ENCODE assay signal across 22 cellular contexts in the genomic region with DNA sequence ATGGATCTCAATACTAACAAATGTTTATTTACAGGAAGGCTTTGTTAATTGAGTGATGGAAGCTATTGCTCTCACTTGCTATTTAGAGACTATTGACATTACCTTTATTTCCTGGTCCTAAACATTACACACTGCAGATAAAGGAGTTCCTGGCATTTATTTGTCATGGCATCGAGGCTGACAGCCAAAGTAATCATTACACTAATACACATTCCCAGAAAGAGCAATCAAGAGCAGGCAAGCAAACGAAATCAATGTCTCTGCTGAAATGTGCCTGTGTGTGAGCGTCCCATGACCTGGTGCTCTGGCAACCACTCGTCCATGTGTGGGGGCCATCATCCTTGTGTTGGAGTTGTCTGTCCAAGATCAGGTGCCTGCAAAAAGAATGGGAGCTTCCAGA. TPM values are rescaled to one million over a fixed set of nuclear protein-coding genes. Genes with fewer than 3 reads are reported as not detected.
DNase-seq lines count a peak whose midpoint lies in the region; ATAC-seq and TF ChIP-seq lines count a peak whose summit lies in the region.
"Had no signal": no experiment of that assay in that cellular context is flagged by ENCODE, and none has a peak within 500 bp of the region (broad histone marks: within the 10 kb centered on the region; RNA-seq: fewer than 3 reads in every experiment).

No MANE protein-coding gene starts in this region.

- H3K27ac ChIP-seq in upper lobe of left lung, result peak overlapping the region; percentile 60 to 80 (median 74)
- H3K27ac ChIP-seq in A673 (ENCODE audit: low read depth, low read length, poor library complexity, severe bottlenecking), result no peak overlapping the region

- TF ChIP-seq CTCF in upper lobe of left lung (IDR thresholded peaks at IDR 0.05), result no peak
- no peak for TF ChIP-seq CTCF in A673 (conservative IDR thresholded peaks at IDR 0.05; ENCODE audit: low read depth, low read length)
- no peak for TF ChIP-seq CTCF in endothelial cell (IDR thresholded peaks at IDR 0.05; ENCODE audit: unreplicated experiment)

- peak; percentile 73 to 99 (median 87) for TF ChIP-seq EP300 in upper lobe of left lung (IDR thresholded peaks at IDR 0.05)

- peaks cover 9% of the 10 kb centered on the region for H3K4me1 Mint-ChIP-seq in endothelial cell (ENCODE audit: unreplicated experiment)

- H3K36me3 Mint-ChIP-seq in endothelial cell (ENCODE audit: low read depth, unreplicated experiment), result no peaks in the 10 kb centered on the region
- H3K36me3 Mint-ChIP-seq: CD4-positive, alpha-beta memory T cell; WTC11 had no signal

- no peak overlapping the region for H3K27ac Mint-ChIP-seq in endothelial cell (ENCODE audit: unreplicated experiment)
- H3K27ac Mint-ChIP-seq: CD4-positive, alpha-beta memory T cell; WTC11 had no signal

- 31 to 48% methylated on average over 4 of the region's 4 CpGs for WGBS in upper lobe of left lung, 2 donors

- H3K9me3 ChIP-seq in upper lobe of left lung (no peaks in the 10 kb centered on the region), A673 (ENCODE audit: low read depth, low read length, poor library complexity, severe bottlenecking) (no peaks in the 10 kb centered on the region)

- CTCF ChIA-PET in A673 (lab: Charles Lee), result no interaction called here

- peaks cover 6 to 37% (median 16%) of the 10 kb centered on the region in 4 donors for H3K4me1 ChIP-seq in upper lobe of left lung
- no peaks in the 10 kb centered on the region for H3K4me1 ChIP-seq in A673 (ENCODE audit: insufficient read depth, low read length, poor library complexity, severe bottlenecking)

- BruUV-seq in A673 (replicated peaks; lab: Mats Ljungman, UMichigan), result no TSS peak

- intact Hi-C loops in A673 (cut with micrococcal nuclease; ENCODE audit: unreplicated experiment), result no loop called here

- H3K4me3 ChIP-seq in upper lobe of left lung (no peak overlapping the region), A673 (ENCODE audit: low read depth, low read length, poor library complexity, severe bottlenecking) (no peak overlapping the region)

- ATAC-seq in left lobe of liver (peak; percentile 88), upper lobe of left lung (ENCODE audit: low FRiP score in 2 of 2) (peak; percentile 25 to 64)
- ATAC-seq: WTC11 had no signal

- in situ Hi-C loops in ACHN (cut with HindIII; ENCODE audit: low pct_ligation_motif_present, low pct_unique_long_range_greater_than_20kb, low sequenced_read_pairs), result no loop called here

- H3K27me3 ChIP-seq in upper lobe of left lung (no peaks in the 10 kb centered on the region), A673 (replicated peaks; ENCODE audit: insufficient read depth, low read depth, low read length, poor library complexity) (no peaks in the 10 kb centered on the region)

- DNase-seq in SHP77 treated with DMSO at 0.1 percent for 48 hours (lab: John Stamatoyannopoulos, UW) (peak; percentile 17), SHP77 (lab: John Stamatoyannopoulos, UW) (no peak), NCI-H748 (lab: John Stamatoyannopoulos, UW; ENCODE audit: unreplicated experiment) (peak; percentile 80), left lobe of liver (ENCODE audit: low spot score) (peak; percentile 52), upper lobe of left lung (peak in 1 of 2 donors; percentile 53), ACHN (no peak), A673 (ENCODE audit: low spot score) (no peak), endothelial cell (ENCODE audit: low spot score) (no peak)
- DNase-seq: activated effector memory CD4-positive, alpha-beta T cell treated with Interleukin-2 at 50 U/mL for 16 hours; amniotic stem cell; CD4-positive, alpha-beta memory T cell; cerebellar nuclear complex; foreskin melanocyte; NCI-H1048; retina; RPMI8226; stimulated activated CD4-positive, alpha-beta T cell treated with anti-CD3 and anti-CD28 coated beads, Interleukin-15, amount 100 ng/mL, for 24 hours; stimulated activated naive CD4-positive, alpha-beta T cell treated with Interleukin-2 at 50 U/mL for 16 hours; T-helper 1 cell had no signal

- POLR2A ChIA-PET in A673 (lab: Charles Lee; ENCODE audit: low non-redundant PET), result no interaction called here

- no peaks in the 10 kb centered on the region for H3K9me3 Mint-ChIP-seq in endothelial cell (ENCODE audit: unreplicated experiment)
- H3K9me3 Mint-ChIP-seq: CD4-positive, alpha-beta memory T cell; WTC11 had no signal

- no peaks in the 10 kb centered on the region for H3K36me3 ChIP-seq in upper lobe of left lung
- H3K36me3 ChIP-seq in A673 (ENCODE audit: insufficient read depth, low read length, poor library complexity, severe bottlenecking), result no peaks in the 10 kb centered on the region

- H3K4me3 Mint-ChIP-seq in endothelial cell (ENCODE audit: unreplicated experiment), result no peak overlapping the region
- H3K4me3 Mint-ChIP-seq: CD4-positive, alpha-beta memory T cell; WTC11 had no signal

- H3K27me3 Mint-ChIP-seq in endothelial cell (ENCODE audit: unreplicated experiment), result no peaks in the 10 kb centered on the region

- peak in 1 of 4 donors; percentile 22 for TF ChIP-seq POLR2A in upper lobe of left lung (IDR thresholded peaks at IDR 0.05)

RNA-seq across cellular contexts. Expression of gene TMC5, which starts 11.6 kb away (rescaled TPM):
- total RNA-seq in left lobe of liver (0.15 TPM), upper lobe of left lung (10 to 100 TPM; 37.1 to 99.5 (median 62.4) TPM), A673 (2021) (1.0 and 3.5 TPM in 2 replicates), endothelial cell (ENCODE audit: unreplicated experiment) (0.69 TPM)
- total RNA-seq: activated CD8-positive, alpha-beta memory T cell treated with anti-CD3 and anti-CD28 coated beads for 36 hours; CD4-positive, alpha-beta memory T cell; lung microvascular endothelial cell had no signal

Comparison
In these comparisons a context has a peak if more than half of its experiments do, and no peak if none do; other contexts are left out.
1. DNase-seq: peak in SHP77 treated with DMSO at 0.1 percent for 48 hours (single experiment), NCI-H748 (single experiment) and left lobe of liver (single experiment); none in SHP77 (0 of 2), ACHN (single experiment), A673 (single experiment) and endothelial cell (single experiment).